Comparison of ENCODE assay signal across 8 cellular contexts in the genomic region with DNA sequence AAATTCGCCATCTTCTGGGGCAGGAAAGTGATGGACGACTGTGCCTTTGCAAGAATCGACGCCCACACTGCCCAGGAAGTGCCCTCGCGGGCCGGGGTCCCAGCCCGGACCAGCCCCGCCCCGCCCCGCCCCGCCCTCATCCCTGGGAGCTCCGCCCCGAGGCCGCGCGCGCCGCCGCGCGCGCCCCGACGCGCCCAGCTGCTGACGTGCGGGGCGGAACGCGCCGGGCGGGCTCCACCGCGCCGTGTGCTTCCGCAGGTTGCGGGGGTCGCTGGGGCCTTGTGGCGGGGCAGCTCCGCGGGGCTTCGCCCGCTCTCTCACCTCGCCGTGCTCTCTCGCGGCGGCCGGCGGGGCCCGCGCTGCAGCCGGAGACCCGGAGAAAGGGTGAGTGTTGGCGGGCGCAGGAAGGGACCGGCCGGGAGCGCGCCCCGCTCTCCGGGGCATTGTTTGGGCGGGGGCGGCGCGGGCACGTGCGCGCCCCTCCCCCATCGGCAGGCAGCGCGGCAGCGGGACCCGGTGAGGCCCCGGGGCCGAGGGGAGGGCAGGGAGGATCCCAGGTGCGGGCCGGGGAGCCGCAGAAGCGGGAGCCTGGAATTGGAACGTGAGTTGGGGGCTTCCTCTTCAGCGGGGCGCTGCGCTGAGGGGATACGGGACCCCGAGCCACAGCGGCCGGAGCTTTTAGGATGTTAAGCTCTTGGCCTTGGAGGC. TPM values are rescaled to one million over a fixed set of nuclear protein-coding genes. Genes with fewer than 3 reads are reported as not detected.
A peak's percentile ranks its signal among the peaks of the same experiment; 100 is the strongest.
DNase-seq lines count a peak whose midpoint lies in the region; ATAC-seq and TF ChIP-seq lines count a peak whose summit lies in the region.

A gene (plus strand): TSS at position 188 of the 708 bp plus-strand sequence. CDS start 17,366 bp downstream, outside the sequence.

- H3K27me3 ChIP-seq in OCI-LY3 (ENCODE audit: low read depth, low read length) (no peaks in the 10 kb centered on the region), mucosa of rectum (ENCODE audit: control insufficient read depth in 2 of 2, insufficient read depth in 2 of 2, low read length in 2 of 2) (no peaks in the 10 kb centered on the region)

- H3K79me2 ChIP-seq in OCI-LY3 (ENCODE audit: low read length): peaks cover 55% of the 10 kb centered on the region

- ATAC-seq in GM19455 (IDR thresholded peaks at IDR 0.05; ENCODE audit: unreplicated experiment): peak; percentile 70
- ATAC-seq in HG03571 (IDR thresholded peaks at IDR 0.05; ENCODE audit: unreplicated experiment): peak; percentile 81

- H4K20me1 ChIP-seq in OCI-LY3 (ENCODE audit: insufficient read depth, low read length): peaks cover 37% of the 10 kb centered on the region

- peaks cover 16% of the 10 kb centered on the region for H3K4me1 ChIP-seq in OCI-LY3 (ENCODE audit: low read length)
- peaks cover 7 to 8% of the 10 kb centered on the region in 2 donors for H3K4me1 ChIP-seq in mucosa of rectum (ENCODE audit: control insufficient read depth in 2 of 2, insufficient read depth in 2 of 2, low read length in 2 of 2)

- H3K4me2 ChIP-seq in OCI-LY3 (ENCODE audit: low read length): peak within 1 kb of the TSS; percentile 93

- peaks cover 6% of the 10 kb centered on the region for H3K36me3 ChIP-seq in OCI-LY3 (replicated peaks; ENCODE audit: low read depth, low read length)
- peaks cover 0 to 2% of the 10 kb centered on the region in 2 donors for H3K36me3 ChIP-seq in mucosa of rectum (ENCODE audit: control insufficient read depth in 2 of 2, insufficient read depth in 2 of 2, low read length in 2 of 2)

- H2AFZ ChIP-seq in OCI-LY3 (ENCODE audit: low read depth, low read length): peak within 1 kb of the TSS; percentile 97

- H3K4me3 ChIP-seq in OCI-LY3 (ENCODE audit: low read length) (peak within 1 kb of the TSS; percentile 93), epithelial cell of proximal tubule (ENCODE audit: low read depth, low read length) (peak within 1 kb of the TSS; percentile 88), mucosa of rectum (ENCODE audit: low read length in 2 of 2) (peak within 1 kb of the TSS; percentile 71 to 84)

- no peaks in the 10 kb centered on the region for H3K9me3 ChIP-seq in OCI-LY3 (ENCODE audit: insufficient read depth, low read length)
- H3K9me3 ChIP-seq in mucosa of rectum (ENCODE audit: control insufficient read depth in 2 of 2, low read length in 2 of 2): no peaks in the 10 kb centered on the region

- TF ChIP-seq CTCF in OCI-LY3 (IDR thresholded peaks at IDR 0.05; ENCODE audit: low read depth, low read length) (no peak), epithelial cell of proximal tubule (conservative IDR thresholded peaks at IDR 0.05; ENCODE audit: low read depth, low read length) (no peak)

- H3K9ac ChIP-seq in OCI-LY3 (ENCODE audit: low read length) (peak within 1 kb of the TSS; percentile 97), mucosa of rectum (ENCODE audit: low read depth in 1 of 2, low read length in 2 of 2) (peak within 1 kb of the TSS; percentile 89)

- H3K27ac ChIP-seq in OCI-LY3 (ENCODE audit: low read length) (peak within 1 kb of the TSS; percentile 78), mucosa of rectum (ENCODE audit: low read depth in 2 of 2, low read length in 2 of 2) (peak within 1 kb of the TSS; percentile 70 to 86)

- DNase-seq in COLO668 (lab: John Stamatoyannopoulos, UW; ENCODE audit: unreplicated experiment) (peak; percentile 77), activated T-cell treated with anti-CD3 and anti-CD28 coated beads for 4 hours (peak; percentile 54), epithelial cell of proximal tubule (ENCODE audit: low read depth) (no peak)
- DNase-seq in stimulated activated CD8-positive, alpha-beta memory T cell treated with anti-CD3 and anti-CD28 coated beads, Interleukin-4, amount 100 ng/mL, for 4 hours (ENCODE audit: low read depth in 2 of 2, low spot score in 1 of 2): peak; percentile 31 to 50

RNA-seq across cellular contexts. Expression of the gene that starts here (rescaled TPM):
- total RNA-seq in epithelial cell of proximal tubule: 31.4 and 33.7 TPM in 2 replicates
